ENCODE assay signal across 8 cellular contexts in the genomic region with DNA sequence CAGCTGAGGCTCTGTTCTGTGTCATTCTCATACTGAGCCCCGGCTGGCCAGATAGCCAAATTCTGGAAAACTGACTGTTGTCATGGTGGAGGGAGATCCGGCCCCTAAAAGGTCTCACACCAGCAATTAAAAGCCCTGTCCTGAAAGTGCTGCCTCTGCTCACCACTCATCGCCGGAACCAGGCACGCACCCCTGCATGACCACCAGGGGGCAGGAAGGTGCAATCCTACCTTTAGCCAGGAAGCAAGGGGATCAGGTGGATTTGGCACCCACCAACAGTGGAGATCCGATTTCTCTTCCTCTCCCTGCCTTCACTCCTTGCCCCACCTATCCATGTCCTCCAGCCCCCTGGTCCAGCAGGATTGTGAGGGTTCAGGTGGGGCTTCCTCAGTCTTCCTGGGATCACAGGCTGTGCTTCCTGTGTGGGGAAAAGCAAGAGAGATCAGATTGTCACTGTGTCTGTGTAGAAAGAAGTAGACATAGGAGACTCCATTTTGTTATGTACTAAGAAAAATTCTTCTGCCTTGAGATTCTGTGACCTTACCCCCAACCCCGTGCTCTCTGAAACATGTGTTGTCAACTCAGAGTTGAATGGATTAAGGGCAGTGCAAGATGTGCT. TPM values are rescaled to one million over a fixed set of nuclear protein-coding genes. Genes with fewer than 3 reads are reported as not detected.
A peak's percentile ranks its signal among the peaks of the same experiment; 100 is the strongest.
DNase-seq lines count a peak whose midpoint lies in the region; ATAC-seq and TF ChIP-seq lines count a peak whose summit lies in the region.

No MANE protein-coding gene starts in this region.

- no peaks in the 10 kb centered on the region for H3K9me3 ChIP-seq in gastroesophageal sphincter
- H3K9me3 ChIP-seq in prostate gland, result no peaks in the 10 kb centered on the region

- no peak for TF ChIP-seq EP300 in gastroesophageal sphincter (IDR thresholded peaks at IDR 0.05)

- DNase-seq in DMS 273 treated with DMSO at 0.1 percent for 48 hours (lab: John Stamatoyannopoulos, UW) (peak; percentile 13), HT1080 (ENCODE audit: low read depth) (peak; percentile 46), RPMI8226 (peak; percentile 77), prostate gland (ENCODE audit: low spot score) (peak; percentile 54), NCI-H446 treated with DMSO at 0.1 percent for 48 hours (lab: John Stamatoyannopoulos, UW) (no peak)
- peak; percentile 60 for DNase-seq in activated T-helper 9 cell treated with anti-CD3 and anti-CD28 coated beads, Interleukin-2, amount 50 U/mL, for 16 hours (ENCODE audit: low read depth)

- ATAC-seq in gastroesophageal sphincter, result peak; percentile 59
- ATAC-seq in GM19351 (IDR thresholded peaks at IDR 0.05; ENCODE audit: unreplicated experiment), result no peak

- TF ChIP-seq CTCF in gastroesophageal sphincter (IDR thresholded peaks at IDR 0.05) (peak in 3 of 4 experiments; percentile 66 to 87 (median 80)), prostate gland (IDR thresholded peaks at IDR 0.05) (peak; percentile 77 to 92 (median 82))

- H3K4me1 ChIP-seq in gastroesophageal sphincter, result peaks cover 0 to 30% (median 14%) of the 10 kb centered on the region in 3 donors
- no peaks in the 10 kb centered on the region for H3K4me1 ChIP-seq in prostate gland (replicated peaks)

- no peaks in the 10 kb centered on the region for H3K36me3 ChIP-seq in gastroesophageal sphincter
- no peaks in the 10 kb centered on the region for H3K36me3 ChIP-seq in prostate gland

- WGBS in gastroesophageal sphincter (ENCODE audit: low coverage in 1 of 2), 2 donors, result 70% methylated on average over 1 of the region's 7 CpGs; no CpG with 5 or more reads in 1 of the 2 donors
- 18% methylated on average over 7 of the region's 7 CpGs for WGBS in prostate gland

- H3K27ac ChIP-seq in gastroesophageal sphincter, result no peak overlapping the region
- H3K27ac ChIP-seq in prostate gland, result no peak overlapping the region

- TF ChIP-seq POLR2A in gastroesophageal sphincter (IDR thresholded peaks at IDR 0.05) (no peak), prostate gland (IDR thresholded peaks at IDR 0.05) (no peak)

- H3K4me3 ChIP-seq in gastroesophageal sphincter (no peak overlapping the region), prostate gland (no peak overlapping the region)

- intact Hi-C loops in prostate gland (cut with DNase I), result no loop called here

- H3K27me3 ChIP-seq in gastroesophageal sphincter (peaks cover 15% of the 10 kb centered on the region), prostate gland (replicated peaks; ENCODE audit: insufficient read depth) (no peaks in the 10 kb centered on the region)

RNA-seq across cellular contexts. Expression of a gene that starts 16.1 kb away (rescaled TPM):
- 0.56 TPM in 1 of 2 replicates, not detected in the other for total RNA-seq in HT1080 (2014; rRNA removed; shearing (Covaris generic))
- polyA plus RNA-seq in HT1080 (2015; cell fraction: cytosol; rRNA removed), result 0.08 TPM in 1 of 2 replicates, not detected in the other
- polyA plus RNA-seq in HT1080 (2015; cell fraction: nucleus; rRNA removed), result 0.06 TPM in 1 of 2 replicates, not detected in the other
- 1 to 10 TPM in 1 of 4 donors, under 1 TPM in 3; 0.31 to 1.7 (median 0.66) TPM for total RNA-seq in gastroesophageal sphincter
- total RNA-seq in prostate gland, result 1 to 10 TPM; 5.6 to 9.1 TPM

RNA-seq across cellular contexts. Expression of a gene that starts 48.0 kb away (rescaled TPM):
- total RNA-seq in HT1080 (2014; rRNA removed; shearing (Covaris generic)), result 1.9 and 2.5 TPM in 2 replicates
- polyA plus RNA-seq in HT1080 (2015; cell fraction: cytosol; rRNA removed), result 1.2 and 1.3 TPM in 2 replicates
- 2.1 and 4.8 TPM in 2 replicates for polyA plus RNA-seq in HT1080 (2015; cell fraction: nucleus; rRNA removed)
- total RNA-seq in gastroesophageal sphincter (10 to 100 TPM in 3 of 4 donors, 1 to 10 TPM in 1; 9.7 to 42.8 (median 25.3) TPM), prostate gland (10 to 100 TPM in 1 of 2 donors, 1 to 10 TPM in 1; 7.5 to 11.0 TPM)

RNA-seq across cellular contexts. Expression of a gene that starts 49.7 kb away (rescaled TPM):
- total RNA-seq in HT1080 (2014; rRNA removed; shearing (Covaris generic)), result 14.0 and 14.9 TPM in 2 replicates
- 15.3 and 18.0 TPM in 2 replicates for polyA plus RNA-seq in HT1080 (2015; cell fraction: cytosol; rRNA removed)
- polyA plus RNA-seq in HT1080 (2015; cell fraction: nucleus; rRNA removed), result 46.8 and 51.4 TPM in 2 replicates
- 10 to 100 TPM in 3 of 4 donors, 1 to 10 TPM in 1; 6.4 to 11.7 (median 11.4) TPM for total RNA-seq in gastroesophageal sphincter
- total RNA-seq in prostate gland, result 10 to 100 TPM in 1 of 2 donors, 1 to 10 TPM in 1; 8.5 to 17.1 TPM
